1 cellular context compared by ENCODE assay signal in the genomic region with DNA sequence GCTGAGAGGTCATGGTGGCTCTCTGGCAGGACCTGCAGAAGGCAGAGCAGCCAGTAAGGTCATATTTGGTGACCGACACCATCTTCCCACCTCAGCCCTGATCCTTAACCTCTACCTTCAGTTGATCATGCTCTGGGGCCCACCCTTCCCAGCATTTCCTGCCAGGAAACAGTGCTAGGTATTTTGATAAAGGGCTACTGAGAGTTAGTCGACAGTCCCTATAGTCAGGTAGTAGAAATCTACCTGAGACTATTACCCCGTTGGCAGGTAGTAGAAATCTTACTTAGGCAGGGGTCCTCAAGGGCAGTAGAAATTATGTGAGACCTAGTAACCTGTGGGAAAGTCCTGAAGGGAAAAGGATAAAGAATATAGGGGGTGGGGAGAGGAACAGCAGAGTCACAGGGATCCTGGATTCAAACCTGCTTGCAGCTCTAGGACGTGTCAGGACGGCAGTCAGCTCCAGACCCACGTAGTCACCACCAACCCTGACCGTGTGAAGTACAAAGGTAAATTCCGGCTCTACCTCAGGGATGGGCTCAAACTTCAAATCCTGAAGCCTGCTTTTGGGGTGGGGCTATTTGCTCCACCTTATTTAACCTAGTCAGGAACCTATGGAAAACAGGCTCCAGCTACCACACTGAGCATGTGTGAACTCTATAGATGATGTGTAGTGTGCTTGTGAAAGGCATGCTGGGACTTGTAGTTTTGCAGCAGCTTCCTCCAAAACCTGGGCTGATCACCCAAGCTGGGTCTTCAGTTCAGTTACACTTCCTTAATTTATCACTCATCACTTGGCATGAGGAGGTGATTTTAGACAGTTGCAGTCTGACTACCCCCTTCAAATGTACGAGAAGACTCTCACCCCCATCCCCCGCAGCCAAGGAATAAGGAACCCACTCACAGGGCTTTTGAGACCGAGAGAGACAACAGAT.
TF ChIP-seq lines count a peak whose summit lies in the region.

Gene DQX1, minus strand, starts transcription at position 515 of the 932 bp plus-strand sequence. Its CDS starts 502 bp downstream, at position 13.

TF ChIP-seq in A549, 52 proteins besides CTCF, POLR2A, EP300 and RAD21 (continued from another document):
- no peak for TF ChIP-seq USF2 (IDR thresholded peaks at IDR 0.05)
- TF ChIP-seq ZFP36 (IDR thresholded peaks at IDR 0.05; ENCODE audit: borderline replicate concordance, partially characterized antibody) = no peak
- TF ChIP-seq MAFK (IDR thresholded peaks at IDR 0.05; ENCODE audit: partially characterized antibody) = no peak
- no peak for TF ChIP-seq ZNF302 (CRISPR knock-in tag; IDR thresholded peaks at IDR 0.05)
- TF ChIP-seq CHD4 (IDR thresholded peaks at IDR 0.05; ENCODE audit: borderline replicate concordance) = no peak
- TF ChIP-seq, protein P1, sequence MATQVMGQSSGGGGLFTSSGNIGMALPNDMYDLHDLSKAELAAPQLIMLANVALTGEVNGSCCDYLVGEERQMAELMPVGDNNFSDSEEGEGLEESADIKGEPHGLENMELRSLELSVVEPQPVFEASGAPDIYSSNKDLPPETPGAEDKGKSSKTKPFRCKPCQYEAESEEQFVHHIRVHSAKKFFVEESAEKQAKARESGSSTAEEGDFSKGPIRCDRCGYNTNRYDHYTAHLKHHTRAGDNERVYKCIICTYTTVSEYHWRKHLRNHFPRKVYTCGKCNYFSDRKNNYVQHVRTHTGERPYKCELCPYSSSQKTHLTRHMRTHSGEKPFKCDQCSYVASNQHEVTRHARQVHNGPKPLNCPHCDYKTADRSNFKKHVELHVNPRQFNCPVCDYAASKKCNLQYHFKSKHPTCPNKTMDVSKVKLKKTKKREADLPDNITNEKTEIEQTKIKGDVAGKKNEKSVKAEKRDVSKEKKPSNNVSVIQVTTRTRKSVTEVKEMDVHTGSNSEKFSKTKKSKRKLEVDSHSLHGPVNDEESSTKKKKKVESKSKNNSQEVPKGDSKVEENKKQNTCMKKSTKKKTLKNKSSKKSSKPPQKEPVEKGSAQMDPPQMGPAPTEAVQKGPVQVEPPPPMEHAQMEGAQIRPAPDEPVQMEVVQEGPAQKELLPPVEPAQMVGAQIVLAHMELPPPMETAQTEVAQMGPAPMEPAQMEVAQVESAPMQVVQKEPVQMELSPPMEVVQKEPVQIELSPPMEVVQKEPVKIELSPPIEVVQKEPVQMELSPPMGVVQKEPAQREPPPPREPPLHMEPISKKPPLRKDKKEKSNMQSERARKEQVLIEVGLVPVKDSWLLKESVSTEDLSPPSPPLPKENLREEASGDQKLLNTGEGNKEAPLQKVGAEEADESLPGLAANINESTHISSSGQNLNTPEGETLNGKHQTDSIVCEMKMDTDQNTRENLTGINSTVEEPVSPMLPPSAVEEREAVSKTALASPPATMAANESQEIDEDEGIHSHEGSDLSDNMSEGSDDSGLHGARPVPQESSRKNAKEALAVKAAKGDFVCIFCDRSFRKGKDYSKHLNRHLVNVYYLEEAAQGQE (IDR thresholded peaks at IDR 0.05) = no peak
- no peak for TF ChIP-seq NFE2L2 (conservative IDR thresholded peaks at IDR 0.05; ENCODE audit: low read length)
